Comparison of ENCODE assay signal across 1 cellular context in the genomic region with DNA sequence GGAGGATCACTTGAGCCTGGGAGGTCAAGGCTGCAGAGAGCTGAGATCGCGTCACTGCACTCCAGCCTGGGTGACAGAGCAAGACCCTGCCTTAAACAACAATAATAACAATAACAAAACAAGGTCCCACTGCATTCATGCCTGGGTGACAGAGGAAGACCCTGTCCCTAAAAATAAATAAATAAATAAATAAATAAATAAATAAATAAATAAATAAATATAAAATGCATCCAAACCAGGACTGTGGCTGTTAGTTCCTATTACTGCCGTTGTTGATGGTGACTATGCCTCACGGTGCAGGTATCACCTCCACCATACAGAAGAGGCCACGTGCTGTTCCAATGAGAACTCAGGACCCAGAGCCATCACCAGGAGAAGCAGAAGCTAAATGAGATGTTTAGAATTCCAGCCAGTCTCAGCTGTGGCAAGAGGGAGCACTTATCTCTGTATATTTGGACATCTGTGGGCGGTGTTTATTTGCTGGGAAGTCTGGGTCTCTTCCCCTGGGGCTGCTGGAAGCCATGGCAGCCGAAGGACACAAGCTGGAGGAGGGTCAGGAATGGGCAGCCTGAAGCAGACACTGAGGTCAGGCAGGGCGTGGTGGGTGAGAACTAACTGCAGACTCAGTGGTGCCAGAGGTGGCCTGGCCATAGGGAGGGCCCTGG.
TF ChIP-seq lines count a peak whose summit lies in the region.

No MANE protein-coding gene starts in this region.

TF ChIP-seq in HepG2, 621 proteins besides CTCF, POLR2A, EP300 and RAD21 (continues in another document):
- TF ChIP-seq, protein P1, sequence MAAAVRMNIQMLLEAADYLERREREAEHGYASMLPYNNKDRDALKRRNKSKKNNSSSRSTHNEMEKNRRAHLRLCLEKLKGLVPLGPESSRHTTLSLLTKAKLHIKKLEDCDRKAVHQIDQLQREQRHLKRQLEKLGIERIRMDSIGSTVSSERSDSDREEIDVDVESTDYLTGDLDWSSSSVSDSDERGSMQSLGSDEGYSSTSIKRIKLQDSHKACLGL (CRISPR knock-in tag; IDR thresholded peaks at IDR 0.05) = no peak
- TF ChIP-seq GFI1 (CRISPR knock-in tag; IDR thresholded peaks at IDR 0.05; ENCODE audit: borderline replicate concordance) (0 out of 2 replicates have a peak, but pooled peaks have one; percentile 27), ZNF891 (CRISPR knock-in tag; IDR thresholded peaks at IDR 0.05) (no peak), RFX3 (CRISPR knock-in tag; IDR thresholded peaks at IDR 0.05) (no peak), RFXAP (CRISPR knock-in tag; IDR thresholded peaks at IDR 0.05; ENCODE audit: borderline replicate concordance) (peak; percentile 52; the same call in 1 of the 2 replicates), FOSL2 (CRISPR knock-in tag; IDR thresholded peaks at IDR 0.05) (peak; percentile 32; the same call in 1 of the 2 replicates), KDM4B (CRISPR knock-in tag; IDR thresholded peaks at IDR 0.05) (no peak), HES4 (CRISPR knock-in tag; IDR thresholded peaks at IDR 0.05; ENCODE audit: borderline replicate concordance) (no peak), ZNF788 (CRISPR knock-in tag; IDR thresholded peaks at IDR 0.05; ENCODE audit: borderline replicate concordance) (0 out of 2 replicates have a peak, but pooled peaks have one; percentile 38), HIVEP1 (CRISPR knock-in tag; IDR thresholded peaks at IDR 0.05) (no peak), ZNF512 (CRISPR knock-in tag; IDR thresholded peaks at IDR 0.05) (no peak), RXRA (CRISPR knock-in tag; IDR thresholded peaks at IDR 0.05) (peak; percentile 24; the same call in 1 of the 2 replicates), ZNF24 (IDR thresholded peaks at IDR 0.05) (no peak), LRRFIP1 (CRISPR knock-in tag; conservative IDR thresholded peaks at IDR 0.05) (no peak), ZNF746 (CRISPR knock-in tag; IDR thresholded peaks at IDR 0.05) (0 out of 2 replicates have a peak, but pooled peaks have one; percentile 37), PHF21A (CRISPR knock-in tag; IDR thresholded peaks at IDR 0.05) (peak; percentile 51), CENPT (CRISPR knock-in tag; IDR thresholded peaks at IDR 0.05; ENCODE audit: low read depth) (no peak), ZNF614 (CRISPR knock-in tag; IDR thresholded peaks at IDR 0.05; ENCODE audit: borderline replicate concordance) (no peak), ZSCAN22 (CRISPR knock-in tag; IDR thresholded peaks at IDR 0.05) (no peak), ZNF451 (CRISPR knock-in tag; IDR thresholded peaks at IDR 0.05) (no peak), ARID5B (CRISPR knock-in tag; IDR thresholded peaks at IDR 0.05) (peak; percentile 48; the same call in 1 of the 2 replicates), FOXK2 (IDR thresholded peaks at IDR 0.05) (no peak), KDM6A (CRISPR knock-in tag; IDR thresholded peaks at IDR 0.05; ENCODE audit: low read depth) (no peak), ZNF3 (CRISPR knock-in tag; IDR thresholded peaks at IDR 0.05) (no peak), ETV5 (CRISPR knock-in tag; IDR thresholded peaks at IDR 0.05; ENCODE audit: borderline replicate concordance) (peak; percentile 95), NCOA2 (CRISPR knock-in tag; IDR thresholded peaks at IDR 0.05) (peak; percentile 72; the same call in 1 of the 2 replicates), ZNF703 (CRISPR knock-in tag; IDR thresholded peaks at IDR 0.05; ENCODE audit: borderline replicate concordance) (no peak), GRHL1 (CRISPR knock-in tag; conservative IDR thresholded peaks at IDR 0.05) (no peak), TARDBP (CRISPR knock-in tag; IDR thresholded peaks at IDR 0.05) (peak; percentile 70; the same call in 1 of the 2 replicates), HMG20B (CRISPR knock-in tag; conservative IDR thresholded peaks at IDR 0.05) (peak; percentile 72; the same call in 1 of the 2 replicates), PAX8 (CRISPR knock-in tag; IDR thresholded peaks at IDR 0.05; ENCODE audit: borderline replicate concordance) (no peak), FOXC1 (CRISPR knock-in tag; IDR thresholded peaks at IDR 0.05; ENCODE audit: borderline replicate concordance) (no peak)
- TF ChIP-seq, protein P2, sequence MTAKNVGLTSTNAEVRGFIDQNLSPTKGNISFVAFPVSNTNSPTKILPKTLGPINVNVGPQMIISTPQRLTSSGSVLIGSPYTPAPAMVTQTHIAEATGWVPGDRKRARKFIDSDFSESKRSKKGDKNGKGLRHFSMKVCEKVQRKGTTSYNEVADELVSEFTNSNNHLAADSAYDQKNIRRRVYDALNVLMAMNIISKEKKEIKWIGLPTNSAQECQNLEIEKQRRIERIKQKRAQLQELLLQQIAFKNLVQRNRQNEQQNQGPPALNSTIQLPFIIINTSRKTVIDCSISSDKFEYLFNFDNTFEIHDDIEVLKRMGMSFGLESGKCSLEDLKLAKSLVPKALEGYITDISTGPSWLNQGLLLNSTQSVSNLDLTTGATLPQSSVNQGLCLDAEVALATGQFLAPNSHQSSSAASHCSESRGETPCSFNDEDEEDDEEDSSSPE (CRISPR knock-in tag; IDR thresholded peaks at IDR 0.05) = no peak
- TF ChIP-seq, protein P3, sequence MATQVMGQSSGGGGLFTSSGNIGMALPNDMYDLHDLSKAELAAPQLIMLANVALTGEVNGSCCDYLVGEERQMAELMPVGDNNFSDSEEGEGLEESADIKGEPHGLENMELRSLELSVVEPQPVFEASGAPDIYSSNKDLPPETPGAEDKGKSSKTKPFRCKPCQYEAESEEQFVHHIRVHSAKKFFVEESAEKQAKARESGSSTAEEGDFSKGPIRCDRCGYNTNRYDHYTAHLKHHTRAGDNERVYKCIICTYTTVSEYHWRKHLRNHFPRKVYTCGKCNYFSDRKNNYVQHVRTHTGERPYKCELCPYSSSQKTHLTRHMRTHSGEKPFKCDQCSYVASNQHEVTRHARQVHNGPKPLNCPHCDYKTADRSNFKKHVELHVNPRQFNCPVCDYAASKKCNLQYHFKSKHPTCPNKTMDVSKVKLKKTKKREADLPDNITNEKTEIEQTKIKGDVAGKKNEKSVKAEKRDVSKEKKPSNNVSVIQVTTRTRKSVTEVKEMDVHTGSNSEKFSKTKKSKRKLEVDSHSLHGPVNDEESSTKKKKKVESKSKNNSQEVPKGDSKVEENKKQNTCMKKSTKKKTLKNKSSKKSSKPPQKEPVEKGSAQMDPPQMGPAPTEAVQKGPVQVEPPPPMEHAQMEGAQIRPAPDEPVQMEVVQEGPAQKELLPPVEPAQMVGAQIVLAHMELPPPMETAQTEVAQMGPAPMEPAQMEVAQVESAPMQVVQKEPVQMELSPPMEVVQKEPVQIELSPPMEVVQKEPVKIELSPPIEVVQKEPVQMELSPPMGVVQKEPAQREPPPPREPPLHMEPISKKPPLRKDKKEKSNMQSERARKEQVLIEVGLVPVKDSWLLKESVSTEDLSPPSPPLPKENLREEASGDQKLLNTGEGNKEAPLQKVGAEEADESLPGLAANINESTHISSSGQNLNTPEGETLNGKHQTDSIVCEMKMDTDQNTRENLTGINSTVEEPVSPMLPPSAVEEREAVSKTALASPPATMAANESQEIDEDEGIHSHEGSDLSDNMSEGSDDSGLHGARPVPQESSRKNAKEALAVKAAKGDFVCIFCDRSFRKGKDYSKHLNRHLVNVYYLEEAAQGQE (IDR thresholded peaks at IDR 0.05; ENCODE audit: borderline replicate concordance in 1 of 2, low read depth in 1 of 2, low read length in 2 of 2) = no peak
- TF ChIP-seq, protein P4, sequence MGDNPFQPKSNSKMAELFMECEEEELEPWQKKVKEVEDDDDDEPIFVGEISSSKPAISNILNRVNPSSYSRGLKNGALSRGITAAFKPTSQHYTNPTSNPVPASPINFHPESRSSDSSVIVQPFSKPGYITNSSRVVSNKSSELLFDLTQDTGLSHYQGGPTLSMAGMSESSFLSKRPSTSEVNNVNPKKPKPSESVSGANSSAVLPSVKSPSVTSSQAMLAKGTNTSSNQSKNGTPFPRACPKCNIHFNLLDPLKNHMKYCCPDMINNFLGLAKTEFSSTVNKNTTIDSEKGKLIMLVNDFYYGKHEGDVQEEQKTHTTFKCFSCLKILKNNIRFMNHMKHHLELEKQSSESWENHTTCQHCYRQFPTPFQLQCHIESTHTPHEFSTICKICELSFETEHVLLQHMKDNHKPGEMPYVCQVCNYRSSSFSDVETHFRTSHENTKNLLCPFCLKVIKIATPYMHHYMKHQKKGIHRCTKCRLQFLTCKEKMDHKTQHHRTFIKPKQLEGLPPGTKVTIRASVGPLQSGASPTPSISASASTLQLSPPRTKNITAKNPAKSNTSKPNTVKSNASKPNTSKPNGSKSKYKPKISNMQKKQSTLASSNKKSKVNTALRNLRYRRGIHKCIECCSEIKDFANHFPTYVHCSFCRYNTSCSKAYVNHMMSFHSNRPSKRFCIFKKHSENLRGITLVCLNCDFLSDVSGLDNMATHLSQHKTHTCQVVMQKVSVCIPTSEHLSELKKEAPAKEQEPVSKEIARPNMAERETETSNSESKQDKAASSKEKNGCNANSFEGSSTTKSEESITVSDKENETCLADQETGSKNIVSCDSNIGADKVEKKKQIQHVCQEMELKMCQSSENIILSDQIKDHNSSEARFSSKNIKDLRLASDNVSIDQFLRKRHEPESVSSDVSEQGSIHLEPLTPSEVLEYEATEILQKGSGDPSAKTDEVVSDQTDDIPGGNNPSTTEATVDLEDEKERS (CRISPR knock-in tag; IDR thresholded peaks at IDR 0.05) = no peak
- TF ChIP-seq, protein P5, sequence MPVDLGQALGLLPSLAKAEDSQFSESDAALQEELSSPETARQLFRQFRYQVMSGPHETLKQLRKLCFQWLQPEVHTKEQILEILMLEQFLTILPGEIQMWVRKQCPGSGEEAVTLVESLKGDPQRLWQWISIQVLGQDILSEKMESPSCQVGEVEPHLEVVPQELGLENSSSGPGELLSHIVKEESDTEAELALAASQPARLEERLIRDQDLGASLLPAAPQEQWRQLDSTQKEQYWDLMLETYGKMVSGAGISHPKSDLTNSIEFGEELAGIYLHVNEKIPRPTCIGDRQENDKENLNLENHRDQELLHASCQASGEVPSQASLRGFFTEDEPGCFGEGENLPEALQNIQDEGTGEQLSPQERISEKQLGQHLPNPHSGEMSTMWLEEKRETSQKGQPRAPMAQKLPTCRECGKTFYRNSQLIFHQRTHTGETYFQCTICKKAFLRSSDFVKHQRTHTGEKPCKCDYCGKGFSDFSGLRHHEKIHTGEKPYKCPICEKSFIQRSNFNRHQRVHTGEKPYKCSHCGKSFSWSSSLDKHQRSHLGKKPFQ (CRISPR knock-in tag; IDR thresholded peaks at IDR 0.05; ENCODE audit: insufficient replicate concordance) = no peak
